27 cellular contexts compared by ENCODE assay signal in the genomic region with DNA sequence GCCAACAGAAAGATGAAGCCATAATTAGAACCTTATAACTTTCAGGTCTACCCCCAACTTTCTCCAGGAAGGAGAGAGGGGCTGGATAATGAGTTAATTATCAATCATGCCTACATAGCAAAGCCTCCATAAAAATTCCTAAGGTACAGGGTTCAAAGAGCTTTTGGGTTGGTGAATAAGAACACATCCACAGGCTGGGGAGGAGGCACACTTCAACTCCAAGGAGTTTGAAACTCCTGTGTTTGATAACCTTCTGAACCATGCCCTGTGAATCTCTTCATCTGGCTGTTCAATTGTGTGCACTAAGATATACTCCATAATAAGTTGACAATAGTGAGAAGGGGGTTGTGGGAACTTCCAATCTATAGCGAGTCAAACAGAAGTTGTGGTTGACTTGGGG.
"Had no signal": no experiment of that assay in that cellular context is flagged by ENCODE, and none has a peak within 500 bp of the region (broad histone marks: within the 10 kb centered on the region; RNA-seq: fewer than 3 reads in every experiment).

No MANE protein-coding gene starts in this region.

- H3K4me1 ChIP-seq: colonic mucosa, esophagus muscularis mucosa, esophagus squamous epithelium, foreskin keratinocyte, gastrocnemius medialis, gastroesophageal sphincter, heart left ventricle had no signal

- H3K27me3 Mint-ChIP-seq: dendritic cell treated with granulocyte-macrophage colony-stimulating factor and Interleukin-4, amounts not matched to agents 40 ng/mL and 50 ng/mL, for 4 days; effector memory CD8-positive, alpha-beta T cell had no signal

- H3K4me3 Mint-ChIP-seq: dendritic cell treated with granulocyte-macrophage colony-stimulating factor and Interleukin-4, amounts not matched to agents 40 ng/mL and 50 ng/mL, for 4 days; effector memory CD8-positive, alpha-beta T cell; endodermal cell had no signal

- H3K27ac ChIP-seq: colonic mucosa, coronary artery, dorsolateral prefrontal cortex, epithelial cell of prostate, esophagus muscularis mucosa, esophagus squamous epithelium, foreskin keratinocyte, gastrocnemius medialis, gastroesophageal sphincter, heart left ventricle had no signal

- H3K4me1 Mint-ChIP-seq: endodermal cell had no signal

- ATAC-seq: effector memory CD8-positive, alpha-beta T cell; esophagus mucosa; foreskin keratinocyte; gastrocnemius medialis; gastroesophageal sphincter; heart left ventricle had no signal

- DNase-seq: colonic mucosa; cortex of kidney; dermis blood vessel endothelial cell; dorsolateral prefrontal cortex; effector CD4-positive, alpha-beta T cell; effector CD8-positive, alpha-beta T cell; effector memory CD4-positive, alpha-beta T cell; effector memory CD8-positive, alpha-beta T cell; endodermal cell; erythroblast; esophagus squamous epithelium; foreskin melanocyte; gastrocnemius medialis; glutamatergic neuron; head of caudate nucleus; heart left ventricle had no signal

- H3K4me3 ChIP-seq: colonic mucosa, coronary artery, dorsolateral prefrontal cortex, esophagus muscularis mucosa, esophagus squamous epithelium, gastrocnemius medialis, gastroesophageal sphincter, heart left ventricle had no signal

- FAIRE-seq: colon, endometrium, endothelial cell of umbilical vein, frontal cortex had no signal

- H3K27ac Mint-ChIP-seq: dendritic cell treated with granulocyte-macrophage colony-stimulating factor and Interleukin-4, amounts not matched to agents 40 ng/mL and 50 ng/mL, for 4 days; effector memory CD8-positive, alpha-beta T cell; endodermal cell had no signal

- H3K27me3 ChIP-seq: colonic mucosa, esophagus muscularis mucosa, esophagus squamous epithelium, foreskin keratinocyte, gastrocnemius medialis, gastroesophageal sphincter, heart left ventricle had no signal

- H3K9me3 ChIP-seq: colonic mucosa, esophagus squamous epithelium, gastrocnemius medialis had no signal

- H3K36me3 ChIP-seq: colonic mucosa, esophagus muscularis mucosa, esophagus squamous epithelium, gastrocnemius medialis, gastroesophageal sphincter, heart left ventricle had no signal
